Comparison of ENCODE assay signal across 1 cellular context in the genomic region with DNA sequence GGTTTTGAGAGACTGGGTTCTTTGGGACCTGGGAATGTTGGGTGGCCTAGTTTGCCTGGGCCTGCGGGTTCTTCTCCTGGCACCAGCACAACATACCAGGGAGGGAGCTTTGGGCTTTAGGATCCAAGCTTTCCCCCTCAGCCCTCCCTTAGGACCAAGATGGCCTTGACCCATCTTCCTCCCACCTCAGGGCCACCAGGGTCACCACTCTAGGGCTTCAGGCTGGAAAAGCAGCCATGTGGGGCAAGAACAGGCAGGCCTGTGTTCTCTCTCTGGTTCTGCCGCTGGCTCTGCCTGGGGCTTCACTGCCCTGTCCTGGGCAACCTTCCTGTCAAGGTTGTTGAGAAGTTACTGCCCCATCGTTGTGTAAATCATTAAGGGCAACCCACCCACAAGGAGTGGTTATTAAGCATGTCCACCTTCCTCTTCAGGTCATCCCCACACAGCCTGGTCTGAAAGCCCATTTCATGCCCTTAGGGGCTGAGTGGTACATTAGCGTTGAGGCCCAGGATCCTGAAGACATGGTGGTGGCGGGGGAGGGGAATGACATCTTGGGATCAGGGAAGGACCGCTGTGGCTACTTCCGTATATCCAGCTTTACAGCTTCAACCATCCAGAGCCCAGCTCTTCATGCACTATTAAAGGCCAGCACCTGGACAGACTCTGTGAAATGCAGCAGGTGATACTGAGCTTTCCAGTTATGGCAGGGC.
A peak's percentile ranks its signal among the peaks of the same experiment; 100 is the strongest.
TF ChIP-seq lines count a peak whose summit lies in the region.

No MANE protein-coding gene starts in this region.

TF ChIP-seq in HepG2, 621 proteins besides CTCF, POLR2A, EP300 and RAD21:
- TF ChIP-seq ZNF121 (CRISPR knock-in tag; IDR thresholded peaks at IDR 0.05) (0 out of 2 replicates have a peak, but pooled peaks have one; percentile 17), ZNF788 (CRISPR knock-in tag; IDR thresholded peaks at IDR 0.05; ENCODE audit: borderline replicate concordance) (no peak)
